Comparison of ENCODE assay signal across 1 cellular context in genomic region chr21:17612565-17613241, GRCh38.
TF ChIP-seq lines count a peak whose summit lies in the region.

Gene BTG3, minus strand, starts transcription at chr21:17612901. Its CDS starts 3,757 bp downstream, at chr21:17609144.

TF ChIP-seq in HepG2, 621 proteins besides CTCF, POLR2A, EP300 and RAD21 (continued from another document and continues in another):
- TF ChIP-seq MAZ (IDR thresholded peaks at IDR 0.05; ENCODE audit: borderline replicate concordance, low read depth, low read length) (no peak), MAZ (CRISPR knock-in tag; IDR thresholded peaks at IDR 0.05; ENCODE audit: low read depth) (peak; percentile 78; the same call in 1 of the 2 replicates), ZSCAN20 (CRISPR knock-in tag; IDR thresholded peaks at IDR 0.05; ENCODE audit: borderline replicate concordance) (peak; percentile 42; the same call in 1 of the 2 replicates), CBFB (CRISPR knock-in tag; IDR thresholded peaks at IDR 0.05) (no peak), ZNF121 (CRISPR knock-in tag; IDR thresholded peaks at IDR 0.05) (no peak), ZNF512 (CRISPR knock-in tag; IDR thresholded peaks at IDR 0.05) (no peak), CERS6 (CRISPR knock-in tag; IDR thresholded peaks at IDR 0.05) (no peak), ZNF574 (CRISPR knock-in tag; IDR thresholded peaks at IDR 0.05) (peak; percentile 52; the same call in 1 of the 2 replicates), NFYC (CRISPR knock-in tag; IDR thresholded peaks at IDR 0.05) (no peak), HNRNPL (IDR thresholded peaks at IDR 0.05; ENCODE audit: low read depth, low read length) (no peak), ZNF142 (CRISPR knock-in tag; IDR thresholded peaks at IDR 0.05) (peak; percentile 64; the same call in 1 of the 2 replicates), TRIM22 (IDR thresholded peaks at IDR 0.05) (no peak), SP4 (CRISPR knock-in tag; IDR thresholded peaks at IDR 0.05) (peak; percentile 60), SRSF9 (IDR thresholded peaks at IDR 0.05; ENCODE audit: borderline replicate concordance, insufficient read depth, low read depth, low read length, poor library complexity, severe bottlenecking) (no peak), ZNF136 (CRISPR knock-in tag; IDR thresholded peaks at IDR 0.05; ENCODE audit: low read depth) (no peak), CREB3 (CRISPR knock-in tag; IDR thresholded peaks at IDR 0.05) (peak; percentile 59; the same call in 1 of the 2 replicates), EED (CRISPR knock-in tag; IDR thresholded peaks at IDR 0.05) (peak; percentile 77; the same call in 1 of the 2 replicates), ATF2 (CRISPR knock-in tag; IDR thresholded peaks at IDR 0.05) (0 out of 2 replicates have a peak, but pooled peaks have one; percentile 21), ZNF547 (CRISPR knock-in tag; IDR thresholded peaks at IDR 0.05) (peak; percentile 66; the same call in 1 of the 2 replicates), ZNF337 (CRISPR knock-in tag; IDR thresholded peaks at IDR 0.05; ENCODE audit: borderline replicate concordance, low read depth) (no peak), FLYWCH1 (CRISPR knock-in tag; IDR thresholded peaks at IDR 0.05) (0 out of 2 replicates have a peak, but pooled peaks have one; percentile 14), E2F2 (CRISPR knock-in tag; IDR thresholded peaks at IDR 0.05; ENCODE audit: borderline replicate concordance) (peak; percentile 75; the same call in 1 of the 2 replicates), MIER2 (CRISPR knock-in tag; IDR thresholded peaks at IDR 0.05) (no peak), MAFK (conservative IDR thresholded peaks at IDR 0.05 in 1 of 2, IDR thresholded peaks at IDR 0.05 in 1 of 2; ENCODE audit: low read length in 2 of 2) (no peak), ZNF790 (CRISPR knock-in tag; IDR thresholded peaks at IDR 0.05; ENCODE audit: borderline replicate concordance) (no peak; the same call in 1 of the 2 replicates), ZNF430 (CRISPR knock-in tag; IDR thresholded peaks at IDR 0.05) (peak; percentile 74; the same call in 1 of the 2 replicates), REST (IDR thresholded peaks at IDR 0.05; ENCODE audit: borderline replicate concordance in 1 of 2, low read depth in 1 of 2, low read length in 2 of 2) (peak in 1 of 2 experiments; percentile 31; a peak in 1 of 4 replicates), KDM6A (CRISPR knock-in tag; IDR thresholded peaks at IDR 0.05; ENCODE audit: low read depth) (no peak), DNMT3B (CRISPR knock-in tag; conservative IDR thresholded peaks at IDR 0.05) (no peak), RFX5 (IDR thresholded peaks at IDR 0.05; ENCODE audit: low read depth, low read length) (no peak), FOXC1 (CRISPR knock-in tag; IDR thresholded peaks at IDR 0.05; ENCODE audit: borderline replicate concordance) (peak; percentile 83; the same call in 1 of the 2 replicates), FOXO4 (CRISPR knock-in tag; conservative IDR thresholded peaks at IDR 0.05) (0 out of 2 replicates have a peak, but pooled peaks have one; percentile 81), HMG20B (CRISPR knock-in tag; conservative IDR thresholded peaks at IDR 0.05) (no peak), ZNF879 (CRISPR knock-in tag; IDR thresholded peaks at IDR 0.05) (peak; percentile 94), GABPB1 (CRISPR knock-in tag; IDR thresholded peaks at IDR 0.05) (peak; percentile 70; the same call in 1 of the 2 replicates)
